In the genomic region with DNA sequence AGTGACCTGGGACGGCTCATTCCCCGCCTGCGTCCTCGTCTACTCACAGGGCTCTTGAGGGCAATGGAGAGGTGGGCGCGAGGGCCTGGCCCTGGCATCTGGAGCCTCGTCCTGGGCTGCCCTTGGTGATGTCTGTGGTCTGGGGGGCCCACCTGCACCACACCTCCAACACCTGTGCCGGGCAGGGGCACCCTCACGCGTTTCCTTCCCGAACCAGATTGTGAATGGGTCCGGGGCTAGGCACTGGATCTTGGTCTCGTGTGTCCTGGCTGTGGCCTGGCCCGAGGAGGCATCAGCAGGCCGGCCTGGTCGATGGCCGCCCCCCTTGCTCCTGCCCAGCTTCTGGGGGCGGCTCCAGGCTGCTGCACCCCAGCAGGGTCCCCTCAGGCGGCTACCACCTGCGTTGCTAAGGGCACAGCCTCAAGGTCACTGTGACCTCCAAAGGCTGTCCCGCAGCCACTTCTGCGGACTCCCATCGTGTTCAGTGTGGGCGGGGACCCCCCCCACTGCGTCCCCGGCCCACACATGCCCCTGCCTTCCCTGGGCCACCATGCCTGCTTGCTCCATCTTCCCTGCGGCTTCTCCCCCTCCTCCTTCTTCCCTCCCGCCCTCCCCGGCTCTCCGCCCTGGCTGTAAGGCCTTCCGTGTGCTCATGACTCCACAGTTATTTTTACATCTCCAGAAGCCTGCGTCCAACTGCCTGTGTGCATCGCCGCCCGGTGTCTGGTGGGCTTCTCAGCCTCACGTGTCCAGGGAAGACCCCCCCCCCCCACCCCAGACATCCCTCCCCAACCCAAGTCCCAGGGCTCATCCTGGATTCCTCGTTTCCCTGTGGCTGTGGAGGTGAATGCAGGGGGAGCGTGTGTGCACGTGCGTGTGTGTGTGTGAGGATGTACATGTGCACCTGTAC, we compare ENCODE assay signal across 17 cellular contexts. TPM values are rescaled to one million over a fixed set of nuclear protein-coding genes. Genes with fewer than 3 reads are reported as not detected.
A peak's percentile ranks its signal among the peaks of the same experiment; 100 is the strongest.
DNase-seq lines count a peak whose midpoint lies in the region; ATAC-seq and TF ChIP-seq lines count a peak whose summit lies in the region.
"Had no signal": no experiment of that assay in that cellular context is flagged by ENCODE, and none has a peak within 500 bp of the region (broad histone marks: within the 10 kb centered on the region; RNA-seq: fewer than 3 reads in every experiment).

No MANE protein-coding gene starts in this region.

- H3K4me3 ChIP-seq in NT2/D1 (ENCODE audit: insufficient read length, low read depth) (no peak overlapping the region), heart right ventricle (peak overlapping the region in 4 of 10 donors; percentile 7 to 75 (median 68)), testis (no peak overlapping the region)
- H3K4me3 ChIP-seq: GM12878, MG63, Peyer's patch had no signal

- DNase-seq in NT2/D1 (ENCODE audit: low read depth, low spot score) (no peak), heart right ventricle (peak in 1 of 2 donors; percentile 33), myocyte (ENCODE audit: low read depth) (peak; percentile 25), testis (peak; percentile 29), hippocampal formation (lab: John Stamatoyannopoulos, UW) (no peak), HuH-7.5 (ENCODE audit: low spot score) (no peak)
- DNase-seq: CD4-positive, CD25-positive, alpha-beta regulatory T cell; MG63; NCI-H1092 treated with DMSO at 0.1 percent for 48 hours; NCI-H187 treated with DMSO at 0.1 percent for 48 hours; NCI-H2171; NCI-H774; Peyer's patch; SHP77 treated with DMSO at 0.1 percent for 48 hours had no signal

- 49 to 60% methylated on average over 39 to 40 of the region's 40 CpGs for WGBS in heart right ventricle, 2 donors
- WGBS in testis, 2 donors = 45 to 62% methylated on average over 11 to 40 of the region's 40 CpGs

- H3K4me1 ChIP-seq in NT2/D1 (ENCODE audit: insufficient read depth, insufficient read length) (peaks cover 19% of the 10 kb centered on the region), heart right ventricle (peaks cover 4 to 85% (median 34%) of the 10 kb centered on the region in 9 donors), testis (peaks cover 21% of the 10 kb centered on the region)

- no peaks in the 10 kb centered on the region for H3K36me3 ChIP-seq in NT2/D1 (ENCODE audit: insufficient read depth, insufficient read length, low read length)
- no peaks in the 10 kb centered on the region for H3K36me3 ChIP-seq in heart right ventricle
- no peaks in the 10 kb centered on the region for H3K36me3 ChIP-seq in testis (ENCODE audit: low read depth, missing control alignments)
- H3K36me3 ChIP-seq: MG63, Peyer's patch had no signal

- TF ChIP-seq CTCF in heart right ventricle (IDR thresholded peaks at IDR 0.05) (peak in 1 of 9 donors; percentile 6), testis (IDR thresholded peaks at IDR 0.05) (no peak)

- H3K9me3 ChIP-seq in NT2/D1 (ENCODE audit: insufficient read depth, low read length) = no peaks in the 10 kb centered on the region
- no peaks in the 10 kb centered on the region for H3K9me3 ChIP-seq in heart right ventricle
- no peaks in the 10 kb centered on the region for H3K9me3 ChIP-seq in testis
- H3K9me3 ChIP-seq: MG63, Peyer's patch had no signal

- ATAC-seq in heart right ventricle = peak in 6 of 8 donors; percentile 20 to 56 (median 33)
- no peak for ATAC-seq in GM18907 (IDR thresholded peaks at IDR 0.05; ENCODE audit: unreplicated experiment)
- ATAC-seq: GM12878 had no signal

- H3K27ac ChIP-seq in heart right ventricle (peak overlapping the region; percentile 56 to 98 (median 84)), testis (peak overlapping the region in 1 of 2 donors; percentile 19)
- H3K27ac ChIP-seq: Peyer's patch had no signal

- peak overlapping the region; percentile 12 for H3K9ac ChIP-seq in NT2/D1 (ENCODE audit: insufficient read length, low read depth)

- TF ChIP-seq POLR2A in testis (IDR thresholded peaks at IDR 0.05) = no peak

- intact Hi-C loops in heart right ventricle (cut with DNase I) = no loop called here
- intact Hi-C loops in testis (cut with DNase I; ENCODE audit: low total_unique reads) = no loop called here

- H3K27me3 ChIP-seq in NT2/D1 (ENCODE audit: insufficient read depth, insufficient read length) = peaks cover 88% of the 10 kb centered on the region
- H3K27me3 ChIP-seq in heart right ventricle = peaks cover 0 to 42% (median 33%) of the 10 kb centered on the region in 7 donors
- H3K27me3 ChIP-seq in testis = no peaks in the 10 kb centered on the region
- H3K27me3 ChIP-seq: MG63 had no signal

RNA-seq across cellular contexts. Expression of a gene that starts 3.8 kb away (rescaled TPM):
- total RNA-seq in heart right ventricle (10 to 100 TPM; 30.3 to 60.0 (median 37.2) TPM), myocyte (112 and 228 TPM in 2 replicates), testis (10 to 100 TPM; 22.9 to 29.5 TPM)
- polyA plus RNA-seq in heart right ventricle (10 to 100 TPM; 61.5 to 89.7 TPM), testis (ENCODE audit: insufficient read depth, low read depth, low replicate concordance) (9.3 TPM)
- 86.3 TPM for polyA plus RNA-seq in myocyte (2012)
- total RNA-seq: CD4-positive, CD25-positive, alpha-beta regulatory T cell had no signal

RNA-seq across cellular contexts. Expression of a gene that starts 25.2 kb away (rescaled TPM):
- total RNA-seq in heart right ventricle = under 1 TPM in 6 of 10 donors, not detected in 4; 0.15 to 0.59 (median 0.36) TPM
- polyA plus RNA-seq in heart right ventricle = 1 to 10 TPM; 1.0 to 1.1 TPM
- 0.47 and 0.48 TPM in 2 replicates for total RNA-seq in myocyte
- 1.3 TPM for polyA plus RNA-seq in myocyte (2012)
- 10 to 100 TPM; 16.8 to 72.3 TPM for total RNA-seq in testis
- polyA plus RNA-seq in testis (ENCODE audit: insufficient read depth, low read depth, low replicate concordance) = 15.5 TPM
- total RNA-seq: CD4-positive, CD25-positive, alpha-beta regulatory T cell; NCI-H460; Peyer's patch had no signal
- polyA plus RNA-seq: GM12878 had no signal

Comparison
In these comparisons a context has a peak if more than half of its experiments do, and no peak if none do; other contexts are left out.
1. DNase-seq: peak in myocyte (single experiment) and testis (single experiment); none in NT2/D1 (single experiment), hippocampal formation (0 of 2) and HuH-7.5 (single experiment).
2. RNA of a gene that starts 25.2 kb away (total RNA-seq): 16.8 to 72.3 TPM in testis; 0.47 to 0.48 TPM in myocyte and 0.15 to 0.59 TPM in heart right ventricle; every median in the first group is over 10 times any median in the second.